Comparison of ENCODE assay signal across 9 cellular contexts in the genomic region with DNA sequence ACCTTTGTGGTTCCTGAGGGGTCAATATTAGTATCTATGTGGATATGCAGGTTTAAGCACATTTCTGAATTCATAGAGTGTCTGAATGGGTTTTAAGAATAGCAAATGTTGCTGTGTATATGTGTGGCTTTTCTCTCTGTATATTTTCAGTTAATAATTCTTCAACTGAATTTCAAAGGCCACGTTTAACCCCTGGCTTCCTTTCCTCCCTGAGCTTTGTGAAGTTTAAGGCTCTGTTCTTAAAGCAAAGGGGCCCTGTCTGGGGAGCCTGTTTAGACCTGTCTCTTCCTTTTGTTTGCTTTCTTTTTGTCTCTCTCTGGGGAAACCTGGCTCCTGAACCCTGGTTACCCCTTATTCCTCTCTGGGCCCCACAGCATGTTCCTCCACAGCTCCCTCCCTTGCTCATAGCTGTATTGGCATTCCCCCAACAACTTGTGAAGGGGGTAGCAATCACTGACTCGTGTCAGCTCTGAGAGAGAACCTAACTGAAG.
DNase-seq lines count a peak whose midpoint lies in the region; ATAC-seq and TF ChIP-seq lines count a peak whose summit lies in the region.
"Had no signal": no experiment of that assay in that cellular context is flagged by ENCODE, and none has a peak within 500 bp of the region (broad histone marks: within the 10 kb centered on the region; RNA-seq: fewer than 3 reads in every experiment).

No MANE protein-coding gene starts in this region.

- H3K36me3 Mint-ChIP-seq in MCF 10A (ENCODE audit: insufficient read depth, unreplicated experiment), result peaks cover 6% of the 10 kb centered on the region
- H3K36me3 Mint-ChIP-seq in activated CD4-positive, alpha-beta T cell treated with anti-CD3 and anti-CD28 coated beads, Interleukin-2, amount 10 ng/mL, durations not matched to agents 7 days and 5 days (ENCODE audit: low read depth), result no peaks in the 10 kb centered on the region

- peaks cover 5% of the 10 kb centered on the region for H3K4me1 Mint-ChIP-seq in MCF 10A (ENCODE audit: insufficient read depth, unreplicated experiment)
- no peaks in the 10 kb centered on the region for H3K4me1 Mint-ChIP-seq in activated CD4-positive, alpha-beta T cell treated with anti-CD3 and anti-CD28 coated beads, Interleukin-2, amount 10 ng/mL, durations not matched to agents 7 days and 5 days

- peak; percentile 55 for DNase-seq in MCF 10A (ENCODE audit: unreplicated experiment)
- no peak for DNase-seq in breast epithelium (ENCODE audit: low spot score in 2 of 2)
- DNase-seq in dermis blood vessel endothelial cell, result peak; percentile 23
- DNase-seq in activated CD4-positive, alpha-beta T cell treated with anti-CD3 and anti-CD28 coated beads, Interleukin-2, amount 10 ng/mL, durations not matched to agents 7 days and 5 days, result no peak
- DNase-seq in AML-193 (lab: John Stamatoyannopoulos, UW), result no peak

- ATAC-seq in HG03135 (IDR thresholded peaks at IDR 0.05; ENCODE audit: unreplicated experiment) (peak; percentile 77), HG03045 (IDR thresholded peaks at IDR 0.05; ENCODE audit: unreplicated experiment) (no peak)
- ATAC-seq: HCT116 had no signal

- H3K9me3 Mint-ChIP-seq in MCF 10A (ENCODE audit: unreplicated experiment), result no peaks in the 10 kb centered on the region
- H3K9me3 Mint-ChIP-seq in activated CD4-positive, alpha-beta T cell treated with anti-CD3 and anti-CD28 coated beads, Interleukin-2, amount 10 ng/mL, durations not matched to agents 7 days and 5 days, result no peaks in the 10 kb centered on the region

- TF ChIP-seq POLR2A in breast epithelium (IDR thresholded peaks at IDR 0.05), result no peak

- H3K27me3 ChIP-seq in breast epithelium, result peaks cover 0 to 60% of the 10 kb centered on the region in 2 donors
- H3K27me3 ChIP-seq in stomach smooth muscle (ENCODE audit: control insufficient read depth in 1 of 2, insufficient read depth in 2 of 2, low read length in 2 of 2), result peaks cover 0 to 2% of the 10 kb centered on the region in 2 donors

- TF ChIP-seq CTCF in MCF 10A (IDR thresholded peaks at IDR 0.05; ENCODE audit: unreplicated experiment), result no peak
- no peak for TF ChIP-seq CTCF in breast epithelium (IDR thresholded peaks at IDR 0.05)

- H3K9ac ChIP-seq in stomach smooth muscle (ENCODE audit: low read length in 2 of 2), result no peak overlapping the region

- CTCF ChIA-PET in MCF 10A (lab: Yijun Ruan, JAX), result interaction anchor here (1.1 to 9.1 kb wide), 3 partner anchors 12 to 196 kb away, joined by 3 to 72 read pairs (median 4); no protein-coding TSS in a partner anchor
- CTCF ChIA-PET in activated CD4-positive, alpha-beta T cell treated with anti-CD3 and anti-CD28 coated beads, Interleukin-2, amount 10 ng/mL, durations not matched to agents 7 days and 5 days (lab: Charles Lee), result no interaction called here

- BruUV-seq in MCF 10A (replicated peaks; lab: Mats Ljungman, UMichigan), result no TSS peak

- H3K4me3 ChIP-seq in breast epithelium (no peak overlapping the region), stomach smooth muscle (ENCODE audit: low read length in 2 of 2) (no peak overlapping the region)

- POLR2A ChIA-PET in MCF 10A (lab: Yijun Ruan, JAX), result interaction anchor here (0.5 to 2.1 kb wide), 5 partner anchors 33 to 208 kb away, joined by 3 to 15 read pairs (median 3); a partner anchor contains a TSS
- POLR2A ChIA-PET in activated CD4-positive, alpha-beta T cell treated with anti-CD3 and anti-CD28 coated beads, Interleukin-2, amount 10 ng/mL, durations not matched to agents 7 days and 5 days (lab: Charles Lee), result no interaction called here

- no peak overlapping the region for H3K4me3 Mint-ChIP-seq in MCF 10A (ENCODE audit: unreplicated experiment)
- no peak overlapping the region for H3K4me3 Mint-ChIP-seq in activated CD4-positive, alpha-beta T cell treated with anti-CD3 and anti-CD28 coated beads, Interleukin-2, amount 10 ng/mL, durations not matched to agents 7 days and 5 days

- no peak overlapping the region for H3K27ac ChIP-seq in breast epithelium
- peak overlapping the region; percentile 50 for H3K27ac ChIP-seq in stomach smooth muscle (ENCODE audit: low read length)

- H3K27ac Mint-ChIP-seq in MCF 10A (ENCODE audit: low read depth, unreplicated experiment), result peak overlapping the region; percentile 82
- H3K27ac Mint-ChIP-seq in activated CD4-positive, alpha-beta T cell treated with anti-CD3 and anti-CD28 coated beads, Interleukin-2, amount 10 ng/mL, durations not matched to agents 7 days and 5 days, result no peak overlapping the region

- H3K9me3 ChIP-seq in breast epithelium (no peaks in the 10 kb centered on the region), stomach smooth muscle (ENCODE audit: control insufficient read depth in 2 of 2, low read length in 2 of 2) (no peaks in the 10 kb centered on the region)

- no peaks in the 10 kb centered on the region for H3K4me1 ChIP-seq in breast epithelium
- H3K4me1 ChIP-seq in stomach smooth muscle (ENCODE audit: control insufficient read depth, insufficient read depth, low read length), result peaks cover 21% of the 10 kb centered on the region

- intact Hi-C loops in MCF 10A (cut with micrococcal nuclease), result loop anchor here (5.0 kb wide), 1 partner anchor 238 kb away; no protein-coding TSS in a partner anchor
- intact Hi-C loops in breast epithelium (cut with DNase I; ENCODE audit: low total_unique reads), result no loop called here

- H3K36me3 ChIP-seq in breast epithelium (no peaks in the 10 kb centered on the region), stomach smooth muscle (ENCODE audit: control insufficient read depth in 2 of 2, insufficient read depth in 2 of 2, low read length in 2 of 2) (no peaks in the 10 kb centered on the region)

- peaks cover 61% of the 10 kb centered on the region for H3K27me3 Mint-ChIP-seq in MCF 10A (ENCODE audit: insufficient read depth, unreplicated experiment)
- H3K27me3 Mint-ChIP-seq in activated CD4-positive, alpha-beta T cell treated with anti-CD3 and anti-CD28 coated beads, Interleukin-2, amount 10 ng/mL, durations not matched to agents 7 days and 5 days, result peaks cover 2% of the 10 kb centered on the region

Comparison
In these comparisons a context has a peak if more than half of its experiments do, and no peak if none do; other contexts are left out.
1. DNase-seq: peak in MCF 10A (single experiment) and dermis blood vessel endothelial cell (single experiment); none in breast epithelium (0 of 2), activated CD4-positive, alpha-beta T cell treated with anti-CD3 and anti-CD28 coated beads, Interleukin-2, amount 10 ng/mL, durations not matched to agents 7 days and 5 days (single experiment) and AML-193 (0 of 2).